In genomic region chr20:63783970-63784369, GRCh38 we compare ENCODE assay signal across 18 cellular contexts.
"Had no signal": no experiment of that assay in that cellular context is flagged by ENCODE, and none has a peak within 500 bp of the region (broad histone marks: within the 10 kb centered on the region; RNA-seq: fewer than 3 reads in every experiment).

No MANE protein-coding gene starts in this region.

- H3K9me3 Mint-ChIP-seq: dendritic cell treated with granulocyte-macrophage colony-stimulating factor and Interleukin-4, amounts not matched to agents 40 ng/mL and 50 ng/mL, for 4 days; immature natural killer cell; natural killer cell treated with Interleukin-12 subunit alpha and Interleukin-12 subunit beta and Interleukin-15 and Interleukin-18, amount 100 ng/mL, for 72 hours; type B pancreatic cell had no signal

- H3K4me3 Mint-ChIP-seq: dendritic cell treated with granulocyte-macrophage colony-stimulating factor and Interleukin-4, amounts not matched to agents 40 ng/mL and 50 ng/mL, for 4 days; immature natural killer cell; natural killer cell treated with Interleukin-12 subunit alpha and Interleukin-12 subunit beta and Interleukin-15 and Interleukin-18, amount 100 ng/mL, for 72 hours; type B pancreatic cell had no signal

- H3K27ac ChIP-seq: esophagus squamous epithelium, gastroesophageal sphincter, left ventricle myocardium inferior, neutrophil, right atrium auricular region, sigmoid colon, skin epidermis, thyroid gland had no signal

- H3K27ac Mint-ChIP-seq: dendritic cell treated with granulocyte-macrophage colony-stimulating factor and Interleukin-4, amounts not matched to agents 40 ng/mL and 50 ng/mL, for 4 days; immature natural killer cell; natural killer cell treated with Interleukin-12 subunit alpha and Interleukin-12 subunit beta and Interleukin-15 and Interleukin-18, amount 100 ng/mL, for 72 hours; type B pancreatic cell had no signal

- H3K27me3 Mint-ChIP-seq: dendritic cell treated with granulocyte-macrophage colony-stimulating factor and Interleukin-4, amounts not matched to agents 40 ng/mL and 50 ng/mL, for 4 days; natural killer cell treated with Interleukin-12 subunit alpha and Interleukin-12 subunit beta and Interleukin-15 and Interleukin-18, amount 100 ng/mL, for 72 hours; type B pancreatic cell had no signal

- H3K4me1 ChIP-seq: esophagus squamous epithelium, sigmoid colon, thyroid gland had no signal

- H3K36me3 Mint-ChIP-seq: immature natural killer cell; natural killer cell treated with Interleukin-12 subunit alpha and Interleukin-12 subunit beta and Interleukin-15 and Interleukin-18, amount 100 ng/mL, for 72 hours; type B pancreatic cell had no signal

- H3K36me3 ChIP-seq: esophagus squamous epithelium, neutrophil, right atrium auricular region had no signal

- H3K4me1 Mint-ChIP-seq: immature natural killer cell had no signal

- H3K27me3 ChIP-seq: esophagus squamous epithelium, gastroesophageal sphincter, neutrophil, right atrium auricular region, sigmoid colon, thyroid gland had no signal

- H3K9me3 ChIP-seq: esophagus squamous epithelium, gastroesophageal sphincter, left ventricle myocardium inferior, neutrophil, right atrium auricular region, sigmoid colon, thyroid gland had no signal

- ATAC-seq: gastroesophageal sphincter; left cardiac atrium; natural killer cell treated with Interleukin-12 subunit alpha and Interleukin-12 subunit beta and Interleukin-15 and Interleukin-18, amount 100 ng/mL, for 72 hours had no signal

- DNase-seq: esophagus squamous epithelium; foreskin fibroblast; immature natural killer cell; left cardiac atrium; left ventricle myocardium inferior; mesenchymal stem cell; midbrain; sigmoid colon; stimulated activated naive CD4-positive, alpha-beta T cell treated with Interleukin-2 at 50 U/mL for 16 hours; thyroid gland had no signal

- H3K4me3 ChIP-seq: esophagus squamous epithelium, gastroesophageal sphincter, left ventricle myocardium inferior, lung, right atrium auricular region, sigmoid colon, skin epidermis, thyroid gland had no signal
